1 cellular context compared by ENCODE assay signal in genomic region chr6:161254754-161255253, GRCh38.
A peak's percentile ranks its signal among the peaks of the same experiment; 100 is the strongest.
TF ChIP-seq lines count a peak whose summit lies in the region.

No MANE protein-coding gene starts in this region.

TF ChIP-seq in K562, 482 proteins besides CTCF, POLR2A, EP300 and RAD21 (continued from another document and continues in another):
- TF ChIP-seq CGGBP1 (CRISPR knock-in tag; IDR thresholded peaks at IDR 0.05) = no peak
- no peak for TF ChIP-seq ATF2 (CRISPR knock-in tag; IDR thresholded peaks at IDR 0.05)
- TF ChIP-seq SRF (CRISPR knock-in tag; IDR thresholded peaks at IDR 0.05) = no peak
- TF ChIP-seq MITF (IDR thresholded peaks at IDR 0.05) = peak; percentile 73; the same call in 1 of the 2 replicates
- TF ChIP-seq MTA2 (IDR thresholded peaks at IDR 0.05; ENCODE audit: low read depth) = peak; percentile 99
- no peak for TF ChIP-seq ZNF655 (CRISPR knock-in tag; IDR thresholded peaks at IDR 0.05)
- peak; percentile 86 for TF ChIP-seq CTBP1 (IDR thresholded peaks at IDR 0.05; ENCODE audit: borderline replicate concordance)
- TF ChIP-seq TCF7 (IDR thresholded peaks at IDR 0.05; ENCODE audit: borderline replicate concordance) = peak; percentile 86
- peak; percentile 98 for TF ChIP-seq RUNX1 (IDR thresholded peaks at IDR 0.05; ENCODE audit: low read depth)
- peak; percentile 93; the same call in 1 of the 2 replicates for TF ChIP-seq RNF2 (IDR thresholded peaks at IDR 0.05)
- TF ChIP-seq NFYB (IDR thresholded peaks at IDR 0.05; ENCODE audit: extremely low read depth, insufficient read length) = no peak
- TF ChIP-seq KHSRP (IDR thresholded peaks at IDR 0.05) = peak; percentile 89
- TF ChIP-seq ZNF24 (IDR thresholded peaks at IDR 0.05) = peak; percentile 93
- TF ChIP-seq ZNF668 (CRISPR knock-in tag; IDR thresholded peaks at IDR 0.05) = peak; percentile 51; the same call in 1 of the 2 replicates
- no peak for TF ChIP-seq ZNF77 (CRISPR knock-in tag; IDR thresholded peaks at IDR 0.05)
- 0 out of 2 replicates have a peak, but pooled peaks have one; percentile 33 for TF ChIP-seq BACH1 (tag; IDR thresholded peaks at IDR 0.05)
- TF ChIP-seq THRB (CRISPR knock-in tag; conservative IDR thresholded peaks at IDR 0.05) = no peak
- TF ChIP-seq HCFC1 (IDR thresholded peaks at IDR 0.05; ENCODE audit: low read depth, low read length) = peak; percentile 35; the same call in 1 of the 2 replicates
- TF ChIP-seq HIVEP1 (CRISPR knock-in tag; IDR thresholded peaks at IDR 0.05) = no peak
- peak; percentile 60 for TF ChIP-seq SPI1 (IDR thresholded peaks at IDR 0.05; ENCODE audit: borderline replicate concordance, low read depth, low read length)
- peak; percentile 86 for TF ChIP-seq ZNF584 (CRISPR knock-in tag; IDR thresholded peaks at IDR 0.05; ENCODE audit: low read depth)
- TF ChIP-seq ZNF561 (CRISPR knock-in tag; conservative IDR thresholded peaks at IDR 0.05) = no peak
- TF ChIP-seq MBD1 (CRISPR knock-in tag; IDR thresholded peaks at IDR 0.05) = no peak
- peak; percentile 95 for TF ChIP-seq MTA3 (IDR thresholded peaks at IDR 0.05; ENCODE audit: borderline replicate concordance)
- TF ChIP-seq PHF21A (IDR thresholded peaks at IDR 0.05; ENCODE audit: borderline replicate concordance, low read depth) = no peak; the same call in 1 of the 2 replicates
- TF ChIP-seq CHD2 (IDR thresholded peaks at IDR 0.05; ENCODE audit: low read depth, low read length) = peak; percentile 33; the same call in 1 of the 2 replicates
- no peak for TF ChIP-seq ZNF224 (CRISPR knock-in tag; IDR thresholded peaks at IDR 0.05)
- TF ChIP-seq ZNF785 (CRISPR knock-in tag; IDR thresholded peaks at IDR 0.05) = no peak
- peak; percentile 92 for TF ChIP-seq HDAC2 (IDR thresholded peaks at IDR 0.05)
- TF ChIP-seq ZNF316 (IDR thresholded peaks at IDR 0.05) = no peak
- TF ChIP-seq NCOR1 (IDR thresholded peaks at IDR 0.05) = peak; percentile 100
- TF ChIP-seq ZNF717 (CRISPR knock-in tag; IDR thresholded peaks at IDR 0.05) = no peak
- TF ChIP-seq KAT8 (IDR thresholded peaks at IDR 0.05; ENCODE audit: low read depth) = no peak
- no peak for TF ChIP-seq ZKSCAN3 (CRISPR knock-in tag; IDR thresholded peaks at IDR 0.05)
- peak; percentile 86; the same call in 1 of the 2 replicates for TF ChIP-seq ZNF274 (IDR thresholded peaks at IDR 0.05; ENCODE audit: borderline replicate concordance, low read depth, low read length)
- TF ChIP-seq MLLT1 (IDR thresholded peaks at IDR 0.05) = peak; percentile 63 to 74; a peak in 3 of 4 replicates
- TF ChIP-seq CSDE1 (IDR thresholded peaks at IDR 0.05) = no peak
- peak in 1 of 2 experiments; percentile 22; a peak in 1 of 4 replicates for TF ChIP-seq MAZ (CRISPR knock-in tag; conservative IDR thresholded peaks at IDR 0.05 in 1 of 2, IDR thresholded peaks at IDR 0.05 in 1 of 2)
- TF ChIP-seq UBTF (IDR thresholded peaks at IDR 0.05; ENCODE audit: borderline replicate concordance in 1 of 2, low read depth in 2 of 2, low read length in 2 of 2) = peak; percentile 90 to 98; a peak in 3 of 4 replicates
- peak in 1 of 2 experiments; percentile 75; a peak in 2 of 4 replicates for TF ChIP-seq ETV6 (IDR thresholded peaks at IDR 0.05; ENCODE audit: borderline replicate concordance in 1 of 2, low read depth in 2 of 2, low read length in 1 of 2)
- TF ChIP-seq ETV6 (CRISPR knock-in tag; IDR thresholded peaks at IDR 0.05; ENCODE audit: borderline replicate concordance) = no peak
- TF ChIP-seq HSF4 (CRISPR knock-in tag; IDR thresholded peaks at IDR 0.05; ENCODE audit: borderline replicate concordance) = no peak; the same call in 1 of the 2 replicates
- TF ChIP-seq POLR2B (IDR thresholded peaks at IDR 0.05; ENCODE audit: low read depth, partially characterized antibody) = no peak
- TF ChIP-seq DLX4 (CRISPR knock-in tag; IDR thresholded peaks at IDR 0.05) = no peak
- TF ChIP-seq ZNF232 (CRISPR knock-in tag; IDR thresholded peaks at IDR 0.05) = no peak
- TF ChIP-seq STAG1 (CRISPR knock-in tag; IDR thresholded peaks at IDR 0.05; ENCODE audit: borderline replicate concordance) = no peak
- peak; percentile 99 for TF ChIP-seq KLF16 (IDR thresholded peaks at IDR 0.05)
- 0 out of 2 replicates have a peak, but pooled peaks have one; percentile 38 for TF ChIP-seq ZBTB9 (CRISPR knock-in tag; IDR thresholded peaks at IDR 0.05)
- TF ChIP-seq NELFE (IDR thresholded peaks at IDR 0.05; ENCODE audit: insufficient read depth, insufficient read length) = no peak
- no peak for TF ChIP-seq RBM22 (IDR thresholded peaks at IDR 0.05; ENCODE audit: low read depth, low read length, poor library complexity, severe bottlenecking)
- 0 out of 2 replicates have a peak, but pooled peaks have one; percentile 61 for TF ChIP-seq ERF (CRISPR knock-in tag; IDR thresholded peaks at IDR 0.05)
- no peak for TF ChIP-seq TSC22D4 (tag; IDR thresholded peaks at IDR 0.05)
- TF ChIP-seq CBX3 (IDR thresholded peaks at IDR 0.05; ENCODE audit: borderline replicate concordance in 1 of 2, low read length in 2 of 2) = peak in 1 of 2 experiments; percentile 97; a peak in 2 of 3 replicates
- no peak for TF ChIP-seq ZNF146 (CRISPR knock-in tag; IDR thresholded peaks at IDR 0.05; ENCODE audit: unreplicated experiment)
- peak; percentile 95 for TF ChIP-seq ETS1 (conservative IDR thresholded peaks at IDR 0.05; ENCODE audit: control insufficient read depth, low read depth, low read length)
- no peak for TF ChIP-seq KDM2B (CRISPR knock-in tag; IDR thresholded peaks at IDR 0.05)
- TF ChIP-seq MCM2 (IDR thresholded peaks at IDR 0.05; ENCODE audit: low read depth) = no peak
- TF ChIP-seq CBFA2T3 (IDR thresholded peaks at IDR 0.05) = peak; percentile 100
